In genomic region chr2:19574788-19575260, GRCh38 we compare ENCODE assay signal across 11 cellular contexts.
A peak's percentile ranks its signal among the peaks of the same experiment; 100 is the strongest.
DNase-seq lines count a peak whose midpoint lies in the region; ATAC-seq and TF ChIP-seq lines count a peak whose summit lies in the region.
"Had no signal": no experiment of that assay in that cellular context is flagged by ENCODE, and none has a peak within 500 bp of the region (broad histone marks: within the 10 kb centered on the region; RNA-seq: fewer than 3 reads in every experiment).

No MANE protein-coding gene starts in this region.

- POLR2A ChIA-PET in A673 (lab: Charles Lee; ENCODE audit: low non-redundant PET) = interaction anchor here (0.6 kb wide), 1 partner anchor 62 kb away, joined by 4 read pairs; no protein-coding TSS in a partner anchor

- H3K27ac ChIP-seq in A673 (ENCODE audit: low read depth, low read length, poor library complexity, severe bottlenecking) (peak overlapping the region; percentile 25), coronary artery (no peak overlapping the region), caudate nucleus (ENCODE audit: low read depth, low read length) (no peak overlapping the region)
- H3K27ac ChIP-seq: C4-2B had no signal

- intact Hi-C loops in A673 (cut with micrococcal nuclease; ENCODE audit: unreplicated experiment) = no loop called here

- H3K36me3 Mint-ChIP-seq in natural killer cell treated with Interleukin-12 subunit alpha and Interleukin-12 subunit beta and Interleukin-15 and Interleukin-18, amount 100 ng/mL, for 72 hours = no peaks in the 10 kb centered on the region
- H3K36me3 Mint-ChIP-seq: naive thymus-derived CD4-positive, alpha-beta T cell had no signal

- no peak overlapping the region for H3K4me3 ChIP-seq in A673 (ENCODE audit: low read depth, low read length, poor library complexity, severe bottlenecking)
- no peak overlapping the region for H3K4me3 ChIP-seq in coronary artery

- peaks cover 2 to 14% of the 10 kb centered on the region in 2 donors for H3K27me3 Mint-ChIP-seq in natural killer cell treated with Interleukin-12 subunit alpha and Interleukin-12 subunit beta and Interleukin-15 and Interleukin-18, amount 100 ng/mL, for 72 hours

- no peaks in the 10 kb centered on the region for H3K9me3 Mint-ChIP-seq in natural killer cell treated with Interleukin-12 subunit alpha and Interleukin-12 subunit beta and Interleukin-15 and Interleukin-18, amount 100 ng/mL, for 72 hours

- TF ChIP-seq CTCF in A673 (conservative IDR thresholded peaks at IDR 0.05; ENCODE audit: low read depth, low read length) = no peak
- no peak for TF ChIP-seq CTCF in coronary artery (IDR thresholded peaks at IDR 0.05)

- H3K27me3 ChIP-seq in A673 (replicated peaks; ENCODE audit: insufficient read depth, low read depth, low read length, poor library complexity) = no peaks in the 10 kb centered on the region

- no peaks in the 10 kb centered on the region for H3K36me3 ChIP-seq in A673 (ENCODE audit: insufficient read depth, low read length, poor library complexity, severe bottlenecking)

- BruUV-seq in A673 (replicated peaks; lab: Mats Ljungman, UMichigan) = no TSS peak

- H3K4me1 ChIP-seq in A673 (ENCODE audit: insufficient read depth, low read length, poor library complexity, severe bottlenecking) = peaks cover 18% of the 10 kb centered on the region

- no peak for ATAC-seq in HG02870 (IDR thresholded peaks at IDR 0.05; ENCODE audit: unreplicated experiment)
- ATAC-seq in natural killer cell treated with Interleukin-12 subunit alpha and Interleukin-12 subunit beta and Interleukin-15 and Interleukin-18, amount 100 ng/mL, for 72 hours = no peak
- ATAC-seq: naive thymus-derived CD4-positive, alpha-beta T cell had no signal

- H3K4me1 Mint-ChIP-seq in natural killer cell treated with Interleukin-12 subunit alpha and Interleukin-12 subunit beta and Interleukin-15 and Interleukin-18, amount 100 ng/mL, for 72 hours (ENCODE audit: low read depth in 2 of 2) = no peaks in the 10 kb centered on the region
- H3K4me1 Mint-ChIP-seq: naive thymus-derived CD4-positive, alpha-beta T cell had no signal

- DNase-seq in A673 (ENCODE audit: low spot score) (peak; percentile 56), NCI-H1092 (lab: John Stamatoyannopoulos, UW) (peak; percentile 65), coronary artery (ENCODE audit: low spot score) (peak; percentile 77), lung microvascular endothelial cell (ENCODE audit: low read depth in 2 of 2) (peak; percentile 32 to 71), caudate nucleus (lab: John Stamatoyannopoulos, UW) (no peak), NCI-H524 (lab: John Stamatoyannopoulos, UW) (no peak)
- no peak for DNase-seq in natural killer cell treated with Interleukin-12 subunit alpha and Interleukin-12 subunit beta and Interleukin-15 and Interleukin-18, amount 100 ng/mL, for 72 hours (ENCODE audit: low spot score)
- DNase-seq: activated T-cell treated with anti-CD3 and anti-CD28 coated beads, Interleukin-2, amount 50 U/mL, for 48 hours; naive thymus-derived CD4-positive, alpha-beta T cell had no signal

- H3K27ac Mint-ChIP-seq in natural killer cell treated with Interleukin-12 subunit alpha and Interleukin-12 subunit beta and Interleukin-15 and Interleukin-18, amount 100 ng/mL, for 72 hours = no peak overlapping the region
- H3K27ac Mint-ChIP-seq: naive thymus-derived CD4-positive, alpha-beta T cell had no signal

- H3K4me3 Mint-ChIP-seq in natural killer cell treated with Interleukin-12 subunit alpha and Interleukin-12 subunit beta and Interleukin-15 and Interleukin-18, amount 100 ng/mL, for 72 hours = no peak overlapping the region
- H3K4me3 Mint-ChIP-seq: naive thymus-derived CD4-positive, alpha-beta T cell had no signal

- H3K9me3 ChIP-seq in A673 (ENCODE audit: low read depth, low read length, poor library complexity, severe bottlenecking) = no peaks in the 10 kb centered on the region

- CTCF ChIA-PET in A673 (lab: Charles Lee) = interaction anchor here (0.6 kb wide), 1 partner anchor 84 kb away, joined by 3 read pairs; no protein-coding TSS in a partner anchor

Comparison
In these comparisons a context has a peak if more than half of its experiments do, and no peak if none do; other contexts are left out.
1. DNase-seq: peak in A673 (single experiment), NCI-H1092 (single experiment), coronary artery (single experiment) and lung microvascular endothelial cell (2 of 2); none in natural killer cell treated with Interleukin-12 subunit alpha and Interleukin-12 subunit beta and Interleukin-15 and Interleukin-18, amount 100 ng/mL, for 72 hours (single experiment), caudate nucleus (0 of 61) and NCI-H524 (0 of 2).